In the genomic region with DNA sequence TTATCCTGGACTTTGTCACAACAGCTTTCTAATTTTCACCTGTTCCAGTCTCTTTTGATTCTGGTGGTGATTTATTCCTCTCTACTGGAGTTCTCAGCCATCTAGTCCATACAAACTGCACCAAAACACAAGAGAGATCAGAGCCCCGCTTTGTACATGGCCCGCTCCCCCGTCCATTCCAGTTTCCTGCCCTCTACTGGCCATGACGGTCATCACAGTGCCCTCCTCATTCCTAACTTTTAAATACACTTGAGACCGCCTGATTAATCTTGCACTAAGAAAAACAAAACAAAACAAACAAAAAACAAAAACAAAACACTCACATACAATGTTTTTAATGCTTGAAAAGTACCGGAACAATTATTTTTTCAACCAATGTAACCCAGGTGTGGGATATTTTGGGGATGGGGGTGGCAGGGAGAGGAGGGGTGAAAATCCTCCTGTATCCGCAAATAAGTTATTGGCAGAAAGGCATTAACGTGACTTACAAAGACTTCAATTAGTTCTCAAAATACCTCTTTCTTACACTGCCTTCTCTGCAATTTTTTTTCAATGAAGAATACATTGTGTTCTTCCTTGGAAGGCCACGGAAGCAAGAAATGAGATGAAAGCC, we compare ENCODE assay signal across 8 cellular contexts.
DNase-seq lines count a peak whose midpoint lies in the region; ATAC-seq lines count a peak whose summit lies in the region.

No MANE protein-coding gene starts in this region.

- no peaks in the 10 kb centered on the region for H3K36me3 ChIP-seq in SJSA1

- H3K4me3 ChIP-seq in SJSA1: no peak overlapping the region

- DNase-seq in ELF-1 (ENCODE audit: low read depth, low spot score): peak; percentile 74
- DNase-seq in SJSA1 (ENCODE audit: low read depth in 1 of 2, low spot score in 2 of 2): peak; percentile 41 to 50
- peak; percentile 39 for DNase-seq in hepatic stellate cell (ENCODE audit: low spot score)
- DNase-seq in hypothalamus (lab: John Stamatoyannopoulos, UW): no peak
- DNase-seq in globus pallidus (ENCODE audit: low spot score): no peak
- DNase-seq in stimulated activated CD4-positive, alpha-beta T cell treated with anti-CD3 and anti-CD28 coated beads, Interleukin-4, amount 100 ng/mL, for 1 hour: no peak

- H3K4me1 ChIP-seq in SJSA1 (replicated peaks): peaks cover under 1% of the 10 kb centered on the region; the same call in 1 of the 2 replicates

- H3K27ac ChIP-seq in SJSA1: no peak overlapping the region

- H3K9me3 ChIP-seq in SJSA1 (replicated peaks): no peaks in the 10 kb centered on the region

- no peaks in the 10 kb centered on the region for H3K27me3 ChIP-seq in SJSA1 (replicated peaks)

- ATAC-seq in HG02885 (IDR thresholded peaks at IDR 0.05; ENCODE audit: poor library complexity, unreplicated experiment): peak; percentile 56
- no peak for ATAC-seq in HG03521 (IDR thresholded peaks at IDR 0.05; ENCODE audit: unreplicated experiment)

Comparison
In these comparisons a context has a peak if more than half of its experiments do, and no peak if none do; other contexts are left out.
1. DNase-seq: peak in ELF-1 (single experiment), SJSA1 (2 of 2) and hepatic stellate cell (single experiment); none in hypothalamus (0 of 51), globus pallidus (single experiment) and stimulated activated CD4-positive, alpha-beta T cell treated with anti-CD3 and anti-CD28 coated beads, Interleukin-4, amount 100 ng/mL, for 1 hour (single experiment).